ENCODE assay signal across 8 cellular contexts in the genomic region with DNA sequence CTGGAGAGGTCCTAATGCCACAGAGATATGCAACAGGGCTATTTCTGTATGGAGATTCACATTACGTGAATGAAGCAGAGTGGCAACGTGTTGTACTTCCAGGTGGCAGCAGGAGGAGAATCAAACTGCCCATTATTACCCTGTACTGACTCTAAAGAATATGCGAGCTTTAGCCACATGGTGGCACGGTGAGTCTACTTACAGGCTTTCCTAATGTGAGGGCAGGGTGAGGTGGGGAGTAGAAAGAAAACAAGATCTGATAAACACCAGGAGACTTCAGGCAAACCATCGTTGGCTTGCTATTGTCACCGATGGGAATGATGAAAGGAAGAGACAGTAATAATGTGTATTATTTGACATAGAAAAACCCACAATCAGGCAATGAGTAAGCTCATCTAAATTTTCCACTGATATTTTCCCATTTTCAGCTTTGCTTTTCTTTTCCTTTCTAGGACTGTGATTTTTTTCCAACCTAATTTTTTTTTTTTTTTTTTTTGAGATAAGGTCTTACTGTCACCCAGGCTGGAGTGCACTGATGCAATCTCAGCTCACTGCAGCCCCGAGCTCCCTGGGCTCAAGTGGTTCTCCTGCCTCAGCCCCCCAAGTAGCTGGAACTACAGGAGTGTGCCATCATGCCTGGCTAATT.
A peak's percentile ranks its signal among the peaks of the same experiment; 100 is the strongest.
DNase-seq lines count a peak whose midpoint lies in the region; ATAC-seq and TF ChIP-seq lines count a peak whose summit lies in the region.

No MANE protein-coding gene starts in this region.

- no peaks in the 10 kb centered on the region for H3K27me3 Mint-ChIP-seq in CD8-positive, alpha-beta T cell (ENCODE audit: low read depth)

- intact Hi-C loops in CD8-positive, alpha-beta T cell (cut with DNase I, micrococcal nuclease): loop anchor here (1.0 to 5.0 kb wide), 6 partner anchors 204 to 789 kb away; a partner anchor contains a TSS

- TF ChIP-seq CTCF in CD8-positive, alpha-beta T cell (IDR thresholded peaks at IDR 0.05): peak; percentile 55
- peak; percentile 88 for TF ChIP-seq CTCF in lung (IDR thresholded peaks at IDR 0.05; ENCODE audit: control extremely low read depth, extremely low read depth)

- CTCF ChIA-PET in CD8-positive, alpha-beta T cell (lab: Charles Lee): interaction anchor here (0.7 to 3.8 kb wide), 15 partner anchors 9 to 486 kb away, joined by 3 to 24 read pairs (median 3); a partner anchor contains a TSS

- no peak overlapping the region for H3K4me3 ChIP-seq in CD8-positive, alpha-beta T cell (ENCODE audit: low read depth, low read length)
- no peak overlapping the region for H3K4me3 ChIP-seq in lung

- H3K4me3 Mint-ChIP-seq in CD8-positive, alpha-beta T cell: no peak overlapping the region

- no peak overlapping the region for H3K27ac ChIP-seq in CD8-positive, alpha-beta T cell (ENCODE audit: low read depth, low read length)
- H3K27ac ChIP-seq in lung (ENCODE audit: low read depth in 1 of 2, low read length in 1 of 2): peak overlapping the region in 1 of 2 donors; percentile 12

- WGBS in lung, 2 donors: 11 to 16% methylated on average over 7 of the region's 7 CpGs

- no peaks in the 10 kb centered on the region for H3K4me1 ChIP-seq in CD8-positive, alpha-beta T cell (ENCODE audit: insufficient read depth, low read length)
- peaks cover 0 to 10% of the 10 kb centered on the region in 2 donors for H3K4me1 ChIP-seq in lung (ENCODE audit: control insufficient read depth in 2 of 2, insufficient read depth in 2 of 2, low read length in 2 of 2)

- H3K27ac Mint-ChIP-seq in CD8-positive, alpha-beta T cell: no peak overlapping the region

- ATAC-seq in CD8-positive, alpha-beta T cell: peak; percentile 96
- ATAC-seq in GM19351 (IDR thresholded peaks at IDR 0.05; ENCODE audit: unreplicated experiment) (peak; percentile 95), HG03432 (IDR thresholded peaks at IDR 0.05; ENCODE audit: unreplicated experiment) (peak; percentile 90), lung (ENCODE audit: insufficient read depth, low FRiP score) (peak; percentile 88)

- peaks cover 2% of the 10 kb centered on the region for H3K4me1 Mint-ChIP-seq in CD8-positive, alpha-beta T cell (ENCODE audit: low read depth)

- POLR2A ChIA-PET in CD8-positive, alpha-beta T cell (lab: Charles Lee): interaction anchor here (0.6 to 1.0 kb wide), 3 partner anchors 328 to 377 kb away, joined by 3 to 4 read pairs (median 4); no protein-coding TSS in a partner anchor

- no peaks in the 10 kb centered on the region for H3K9me3 Mint-ChIP-seq in CD8-positive, alpha-beta T cell

- DNase-seq in CD8-positive, alpha-beta T cell: peak; percentile 14 to 55 (median 33)
- peak; percentile 85 for DNase-seq in NCI-H510A treated with DMSO at 0.1 percent for 48 hours (lab: John Stamatoyannopoulos, UW)
- peak; percentile 31 to 42 for DNase-seq in activated CD4-positive, alpha-beta T cell treated with anti-CD3 and anti-CD28 coated beads for 4 hours
- peak; percentile 69 for DNase-seq in ecto neural progenitor cell (ENCODE audit: low spot score)
- DNase-seq in lung (ENCODE audit: low spot score): peak; percentile 66
- DNase-seq in stimulated activated CD8-positive, alpha-beta memory T cell treated with anti-CD3 and anti-CD28 coated beads, Interleukin-7, amount 100 ng/mL, for 24 hours (ENCODE audit: low read depth): peak; percentile 4

- no peaks in the 10 kb centered on the region for H3K36me3 ChIP-seq in CD8-positive, alpha-beta T cell (ENCODE audit: insufficient read depth, low read length)
- no peaks in the 10 kb centered on the region for H3K36me3 ChIP-seq in lung (ENCODE audit: control insufficient read depth in 2 of 2, insufficient read depth in 2 of 2, low read length in 2 of 2)

- H3K9me3 ChIP-seq in CD8-positive, alpha-beta T cell (ENCODE audit: low read length): no peaks in the 10 kb centered on the region
- H3K9me3 ChIP-seq in lung (ENCODE audit: control insufficient read depth in 2 of 2, insufficient read depth in 1 of 2, low read length in 1 of 2): no peaks in the 10 kb centered on the region

- no peaks in the 10 kb centered on the region for H3K27me3 ChIP-seq in CD8-positive, alpha-beta T cell (ENCODE audit: insufficient read depth, low read length)
- no peaks in the 10 kb centered on the region for H3K27me3 ChIP-seq in lung (ENCODE audit: control insufficient read depth, insufficient read depth)

- no peaks in the 10 kb centered on the region for H3K36me3 Mint-ChIP-seq in CD8-positive, alpha-beta T cell

Comparison
In these comparisons a context has a peak if more than half of its experiments do, and no peak if none do; other contexts are left out.
1. DNase-seq: peak in every context shown above with its lines; median percentile 85 in NCI-H510A treated with DMSO at 0.1 percent for 48 hours; 69 in ecto neural progenitor cell; 66 in lung; 36 in activated CD4-positive, alpha-beta T cell treated with anti-CD3 and anti-CD28 coated beads for 4 hours; 33 in CD8-positive, alpha-beta T cell; 4 in stimulated activated CD8-positive, alpha-beta memory T cell treated with anti-CD3 and anti-CD28 coated beads, Interleukin-7, amount 100 ng/mL, for 24 hours.